8 cellular contexts compared by ENCODE assay signal in genomic region chr18:35127201-35127600, GRCh38.
DNase-seq lines count a peak whose midpoint lies in the region; ATAC-seq and TF ChIP-seq lines count a peak whose summit lies in the region.

No MANE protein-coding gene starts in this region.

- DNase-seq in 8988T (peak; percentile 37), ELR (ENCODE audit: low read depth) (peak; percentile 35), NCI-H82 treated with DMSO at 0.1 percent for 48 hours (lab: John Stamatoyannopoulos, UW; ENCODE audit: unreplicated experiment) (peak; percentile 21), erythroblast (lab: John Stamatoyannopoulos, UW) (peak; percentile 86 to 89), OCI-M2 (lab: John Stamatoyannopoulos, UW; ENCODE audit: unreplicated experiment) (no peak), NCI-H345 (lab: John Stamatoyannopoulos, UW) (no peak), NCI-H2081 treated with DMSO at 0.1 percent for 48 hours (lab: John Stamatoyannopoulos, UW) (no peak)

- ATAC-seq in HG03432 (IDR thresholded peaks at IDR 0.05; ENCODE audit: unreplicated experiment), result no peak

- no peak for TF ChIP-seq POLR2A in erythroblast (IDR thresholded peaks at IDR 0.05; ENCODE audit: low read length)

Comparison
In these comparisons a context has a peak if more than half of its experiments do, and no peak if none do; other contexts are left out.
1. DNase-seq: peak in 8988T (single experiment), ELR (single experiment), NCI-H82 treated with DMSO at 0.1 percent for 48 hours (single experiment) and erythroblast (2 of 2); none in OCI-M2 (single experiment), NCI-H345 (single experiment) and NCI-H2081 treated with DMSO at 0.1 percent for 48 hours (single experiment).